Comparison of ENCODE assay signal across 22 cellular contexts in the genomic region with DNA sequence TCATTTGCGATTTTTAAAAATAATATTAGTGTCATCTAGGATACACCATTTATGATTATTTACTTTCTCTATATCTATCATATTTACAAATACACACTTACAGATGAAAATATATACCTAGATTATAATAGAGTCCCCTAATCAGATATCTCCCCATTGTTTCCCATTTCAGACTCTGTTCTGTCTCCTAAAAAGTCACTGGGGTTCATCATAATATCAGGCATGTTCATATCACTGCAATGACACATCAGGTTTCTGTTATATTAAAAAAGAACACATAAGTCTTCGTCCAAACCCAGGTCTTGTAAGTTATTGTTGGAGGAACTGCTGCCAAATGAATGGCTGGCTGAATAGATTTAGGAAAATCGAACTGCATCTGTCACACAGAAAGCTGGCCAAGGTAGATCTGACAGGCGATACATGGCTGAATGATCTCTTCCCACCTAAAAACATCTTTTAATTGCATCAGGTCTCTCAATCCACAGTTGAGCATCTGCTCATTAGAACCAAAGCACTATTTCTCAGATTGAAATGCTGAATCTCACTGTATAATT.
DNase-seq lines count a peak whose midpoint lies in the region; ATAC-seq and TF ChIP-seq lines count a peak whose summit lies in the region.
"Had no signal": no experiment of that assay in that cellular context is flagged by ENCODE, and none has a peak within 500 bp of the region (broad histone marks: within the 10 kb centered on the region; RNA-seq: fewer than 3 reads in every experiment).

No MANE protein-coding gene starts in this region.

- H3K36me3 ChIP-seq in trophoblast cell (ENCODE audit: control insufficient read depth in 1 of 2, insufficient read depth in 2 of 2, low read length in 2 of 2), result no peaks in the 10 kb centered on the region
- H3K36me3 ChIP-seq: pancreas, SJSA1, stomach, tibial nerve had no signal

- no CpG with 5 or more reads among the region's 4 CpGs for WGBS in trophoblast cell (ENCODE audit: extremely low coverage, insufficient coverage, insufficient read length)

- no peak overlapping the region for H3K4ac ChIP-seq in trophoblast cell (ENCODE audit: low read depth, low read length)

- H3K23ac ChIP-seq in trophoblast cell (ENCODE audit: low read length), result no peak overlapping the region

- no peaks in the 10 kb centered on the region for H3K4me1 ChIP-seq in trophoblast cell (ENCODE audit: control insufficient read depth in 1 of 2, insufficient read depth in 2 of 2, low read length in 2 of 2)
- H3K4me1 ChIP-seq: Caco-2, pancreas, SJSA1, stomach, tibial nerve had no signal

- no peak overlapping the region for H3K18ac ChIP-seq in trophoblast cell (ENCODE audit: low read length)

- no peaks in the 10 kb centered on the region for H3K27me3 ChIP-seq in trophoblast cell (ENCODE audit: insufficient read depth, low read length)
- H3K27me3 ChIP-seq: pancreas, SJSA1, stomach, tibial nerve had no signal

- H3K79me2 ChIP-seq in trophoblast cell (ENCODE audit: control insufficient read depth, insufficient read depth, low read length, poor library complexity), result no peaks in the 10 kb centered on the region

- H4K12ac ChIP-seq in trophoblast cell (ENCODE audit: low read depth, low read length), result no peak overlapping the region

- no peak overlapping the region for H2BK120ac ChIP-seq in trophoblast cell (ENCODE audit: insufficient read depth, low read length, poor library complexity)

- H4K8ac ChIP-seq in trophoblast cell (ENCODE audit: low read depth, low read length), result no peak overlapping the region

- H3K14ac ChIP-seq in trophoblast cell (ENCODE audit: low read length), result no peak overlapping the region

- H2AK5ac ChIP-seq in trophoblast cell (ENCODE audit: low read length), result no peak overlapping the region

- H3K9me3 ChIP-seq in trophoblast cell (ENCODE audit: insufficient read depth, low read depth, low read length), result no peaks in the 10 kb centered on the region
- H3K9me3 ChIP-seq: Caco-2, pancreas, SJSA1, stomach, tibial nerve had no signal

- ATAC-seq in SK-N-SH treated with all-trans-retinoic acid at 6 μM for 48 hours (no peak), GM21447 (IDR thresholded peaks at IDR 0.05; ENCODE audit: unreplicated experiment) (no peak)
- ATAC-seq: activated T-helper 17 cell treated with anti-CD3 and anti-CD28 coated beads, Interleukin-2, amount 50 U/mL, for 72 hours; left ventricle myocardium superior; natural killer cell treated with Interleukin-12 subunit alpha and Interleukin-12 subunit beta and Interleukin-15 and Interleukin-18, amount 100 ng/mL, for 72 hours; pancreas; sciatic nerve had no signal

- no peak overlapping the region for H4K91ac ChIP-seq in trophoblast cell (ENCODE audit: low read depth, low read length)

- H2BK12ac ChIP-seq in trophoblast cell (ENCODE audit: low read length), result no peak overlapping the region

- no peaks in the 10 kb centered on the region for H3K79me1 ChIP-seq in trophoblast cell (ENCODE audit: low read length)

- H3K9ac ChIP-seq in trophoblast cell (ENCODE audit: low read length), result no peak overlapping the region

- no peak overlapping the region for H3K4me3 ChIP-seq in trophoblast cell (ENCODE audit: low read depth, low read length)
- H3K4me3 ChIP-seq: pancreas, SJSA1, stomach, tibial nerve had no signal

- DNase-seq in NCI-H345 (lab: John Stamatoyannopoulos, UW) (peak; percentile 43), NCI-H345 treated with DMSO at 0.1 percent for 48 hours (lab: John Stamatoyannopoulos, UW; ENCODE audit: unreplicated experiment) (no peak), NCI-H2171 treated with DMSO at 0.1 percent for 48 hours (lab: John Stamatoyannopoulos, UW) (peak; percentile 98), trophoblast cell (no peak), T-helper 9 cell (no peak), DMS153 (lab: John Stamatoyannopoulos, UW) (no peak)
- DNase-seq: 8988T; Caco-2; effector CD4-positive, alpha-beta T cell; H7; left ventricle myocardium superior; NCI-H2107; pancreas; stomach; T-helper 2 cell had no signal

- no peak overlapping the region for H3K27ac ChIP-seq in trophoblast cell (ENCODE audit: low read depth, low read length)
- H3K27ac ChIP-seq: pancreas, SJSA1, stomach, tibial nerve had no signal

- H2BK5ac ChIP-seq in trophoblast cell (ENCODE audit: low read depth, low read length, poor library complexity), result no peak overlapping the region

- no peak overlapping the region for H3K4me2 ChIP-seq in trophoblast cell (ENCODE audit: low read length)

- no peak overlapping the region for H2AFZ ChIP-seq in trophoblast cell (ENCODE audit: insufficient read depth, low read length, poor library complexity)

TF ChIP-seq in SK-N-SH treated with all-trans-retinoic acid at 6 μM for 48 hours, 23 proteins besides CTCF, POLR2A, EP300 and RAD21:
- no peak for TF ChIP-seq RARB (CRISPR knock-in tag; IDR thresholded peaks at IDR 0.05)
- TF ChIP-seq, protein P1, sequence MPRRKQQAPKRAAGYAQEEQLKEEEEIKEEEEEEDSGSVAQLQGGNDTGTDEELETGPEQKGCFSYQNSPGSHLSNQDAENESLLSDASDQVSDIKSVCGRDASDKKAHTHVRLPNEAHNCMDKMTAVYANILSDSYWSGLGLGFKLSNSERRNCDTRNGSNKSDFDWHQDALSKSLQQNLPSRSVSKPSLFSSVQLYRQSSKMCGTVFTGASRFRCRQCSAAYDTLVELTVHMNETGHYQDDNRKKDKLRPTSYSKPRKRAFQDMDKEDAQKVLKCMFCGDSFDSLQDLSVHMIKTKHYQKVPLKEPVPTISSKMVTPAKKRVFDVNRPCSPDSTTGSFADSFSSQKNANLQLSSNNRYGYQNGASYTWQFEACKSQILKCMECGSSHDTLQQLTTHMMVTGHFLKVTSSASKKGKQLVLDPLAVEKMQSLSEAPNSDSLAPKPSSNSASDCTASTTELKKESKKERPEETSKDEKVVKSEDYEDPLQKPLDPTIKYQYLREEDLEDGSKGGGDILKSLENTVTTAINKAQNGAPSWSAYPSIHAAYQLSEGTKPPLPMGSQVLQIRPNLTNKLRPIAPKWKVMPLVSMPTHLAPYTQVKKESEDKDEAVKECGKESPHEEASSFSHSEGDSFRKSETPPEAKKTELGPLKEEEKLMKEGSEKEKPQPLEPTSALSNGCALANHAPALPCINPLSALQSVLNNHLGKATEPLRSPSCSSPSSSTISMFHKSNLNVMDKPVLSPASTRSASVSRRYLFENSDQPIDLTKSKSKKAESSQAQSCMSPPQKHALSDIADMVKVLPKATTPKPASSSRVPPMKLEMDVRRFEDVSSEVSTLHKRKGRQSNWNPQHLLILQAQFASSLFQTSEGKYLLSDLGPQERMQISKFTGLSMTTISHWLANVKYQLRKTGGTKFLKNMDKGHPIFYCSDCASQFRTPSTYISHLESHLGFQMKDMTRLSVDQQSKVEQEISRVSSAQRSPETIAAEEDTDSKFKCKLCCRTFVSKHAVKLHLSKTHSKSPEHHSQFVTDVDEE (CRISPR knock-in tag; IDR thresholded peaks at IDR 0.05), result 0 out of 2 replicates have a peak, but pooled peaks have one; percentile 38

Comparison
In these comparisons a context has a peak if more than half of its experiments do, and no peak if none do; other contexts are left out.
1. DNase-seq: peak in NCI-H345 (single experiment) and NCI-H2171 treated with DMSO at 0.1 percent for 48 hours (single experiment); none in NCI-H345 treated with DMSO at 0.1 percent for 48 hours (single experiment), trophoblast cell (0 of 2), T-helper 9 cell (single experiment) and DMS153 (single experiment).